In genomic region chr3:71414189-71414924, GRCh38 we compare ENCODE assay signal across 24 cellular contexts.
A peak's percentile ranks its signal among the peaks of the same experiment; 100 is the strongest.
DNase-seq lines count a peak whose midpoint lies in the region; ATAC-seq and TF ChIP-seq lines count a peak whose summit lies in the region.
"Had no signal": no experiment of that assay in that cellular context is flagged by ENCODE, and none has a peak within 500 bp of the region (broad histone marks: within the 10 kb centered on the region; RNA-seq: fewer than 3 reads in every experiment).

No MANE protein-coding gene starts in this region.

- POLR2A ChIA-PET in naive thymus-derived CD4-positive, alpha-beta T cell (lab: Charles Lee), result interaction anchor here (0.8 to 1.0 kb wide), 3 partner anchors 11 to 37 kb away, joined by 3 to 4 read pairs (median 3); no protein-coding TSS in a partner anchor

- no peak overlapping the region for H3K4me3 Mint-ChIP-seq in activated T-cell treated with anti-CD3 and anti-CD28 coated beads, Interleukin-2, amount 50 U/mL, for 24 hours
- H3K4me3 Mint-ChIP-seq in naive thymus-derived CD4-positive, alpha-beta T cell, result peak overlapping the region in 6 of 10 donors; percentile 23 to 82 (median 42)
- H3K4me3 Mint-ChIP-seq: CD14-positive monocyte; dendritic cell treated with granulocyte-macrophage colony-stimulating factor and Interleukin-4, amounts not matched to agents 40 ng/mL and 50 ng/mL, for 4 days had no signal

- no peaks in the 10 kb centered on the region for H3K9me3 ChIP-seq in RWPE2 (ENCODE audit: severe bottlenecking)
- no peaks in the 10 kb centered on the region for H3K9me3 ChIP-seq in naive thymus-derived CD4-positive, alpha-beta T cell (ENCODE audit: control insufficient read depth in 2 of 3, low read length in 3 of 3)
- H3K9me3 ChIP-seq: HAP-1, heart left ventricle, neutrophil, uterus had no signal

- no peaks in the 10 kb centered on the region for H3K36me3 ChIP-seq in RWPE2 (ENCODE audit: low read depth)
- no peaks in the 10 kb centered on the region for H3K36me3 ChIP-seq in naive thymus-derived CD4-positive, alpha-beta T cell (ENCODE audit: control insufficient read depth in 2 of 3, insufficient read depth in 3 of 3, low read length in 3 of 3)
- H3K36me3 ChIP-seq: HAP-1, heart left ventricle, neutrophil, uterus had no signal

- H3K27ac Mint-ChIP-seq in activated T-cell treated with anti-CD3 and anti-CD28 coated beads, Interleukin-2, amount 50 U/mL, for 24 hours, result peak overlapping the region; percentile 19
- peak overlapping the region in 8 of 9 donors; percentile 86 to 99 (median 94) for H3K27ac Mint-ChIP-seq in naive thymus-derived CD4-positive, alpha-beta T cell
- H3K27ac Mint-ChIP-seq: dendritic cell treated with granulocyte-macrophage colony-stimulating factor and Interleukin-4, amounts not matched to agents 40 ng/mL and 50 ng/mL, for 4 days had no signal

- peaks cover 20% of the 10 kb centered on the region for H3K4me1 ChIP-seq in RWPE2 (ENCODE audit: insufficient read depth, poor library complexity, severe bottlenecking)
- peaks cover 42 to 86% of the 10 kb centered on the region in 2 donors for H3K4me1 ChIP-seq in naive thymus-derived CD4-positive, alpha-beta T cell (ENCODE audit: control insufficient read depth in 2 of 2, insufficient read depth in 2 of 2, low read length in 2 of 2)
- H3K4me1 ChIP-seq: HAP-1, uterus had no signal

- no peaks in the 10 kb centered on the region for H3K27me3 ChIP-seq in RWPE2 (ENCODE audit: insufficient read depth, poor library complexity, severe bottlenecking)
- H3K27me3 ChIP-seq in naive thymus-derived CD4-positive, alpha-beta T cell (ENCODE audit: control insufficient read depth in 2 of 2, insufficient read depth in 2 of 2, low read length in 2 of 2), result no peaks in the 10 kb centered on the region
- H3K27me3 ChIP-seq: heart left ventricle, neutrophil, uterus had no signal

- H3K4me1 Mint-ChIP-seq in activated T-cell treated with anti-CD3 and anti-CD28 coated beads, Interleukin-2, amount 50 U/mL, for 24 hours (ENCODE audit: low read depth), result peaks cover 93% of the 10 kb centered on the region
- H3K4me1 Mint-ChIP-seq in naive thymus-derived CD4-positive, alpha-beta T cell, result peaks cover 28 to 98% (median 97%) of the 10 kb centered on the region in 7 donors

- H3K9me3 Mint-ChIP-seq in activated T-cell treated with anti-CD3 and anti-CD28 coated beads, Interleukin-2, amount 50 U/mL, for 24 hours, result no peaks in the 10 kb centered on the region
- no peaks in the 10 kb centered on the region for H3K9me3 Mint-ChIP-seq in naive thymus-derived CD4-positive, alpha-beta T cell
- H3K9me3 Mint-ChIP-seq: CD14-positive monocyte; dendritic cell treated with granulocyte-macrophage colony-stimulating factor and Interleukin-4, amounts not matched to agents 40 ng/mL and 50 ng/mL, for 4 days had no signal

- ATAC-seq in RWPE2 (ENCODE audit: low read depth), result peak; percentile 47
- no peak for ATAC-seq in naive thymus-derived CD4-positive, alpha-beta T cell
- ATAC-seq in GM21390 (IDR thresholded peaks at IDR 0.05; ENCODE audit: unreplicated experiment), result no peak
- no peak for ATAC-seq in HG03469 (IDR thresholded peaks at IDR 0.05; ENCODE audit: unreplicated experiment)
- ATAC-seq: stimulated activated naive CD8-positive, alpha-beta T cell treated with anti-CD3 and anti-CD28 coated beads, Interleukin-15, Interleukin-2, amounts not matched to agents 100 U/mL and 50 U/mL, for 24 hours had no signal

- H3K27me3 Mint-ChIP-seq in activated T-cell treated with anti-CD3 and anti-CD28 coated beads, Interleukin-2, amount 50 U/mL, for 24 hours, result no peaks in the 10 kb centered on the region
- H3K27me3 Mint-ChIP-seq in naive thymus-derived CD4-positive, alpha-beta T cell, result peaks cover 0 to 45% (median 0%) of the 10 kb centered on the region in 5 donors
- H3K27me3 Mint-ChIP-seq: dendritic cell treated with granulocyte-macrophage colony-stimulating factor and Interleukin-4, amounts not matched to agents 40 ng/mL and 50 ng/mL, for 4 days had no signal

- TF ChIP-seq CTCF in RWPE2 (IDR thresholded peaks at IDR 0.05; ENCODE audit: poor library complexity, severe bottlenecking), result no peak

- H3K27ac ChIP-seq in RWPE2 (ENCODE audit: poor library complexity, severe bottlenecking), result peak overlapping the region; percentile 57
- H3K27ac ChIP-seq in naive thymus-derived CD4-positive, alpha-beta T cell (ENCODE audit: low read depth, low read length), result peak overlapping the region; percentile 67
- H3K27ac ChIP-seq: heart left ventricle, neutrophil, uterus, VCaP had no signal

- CTCF ChIA-PET in naive thymus-derived CD4-positive, alpha-beta T cell (lab: Charles Lee), result interaction anchor here (1.2 kb wide), 1 partner anchor 16 kb away, joined by 4 read pairs; no protein-coding TSS in a partner anchor

- H3K4me3 ChIP-seq in RWPE2 (ENCODE audit: severe bottlenecking), result no peak overlapping the region
- no peak overlapping the region for H3K4me3 ChIP-seq in naive thymus-derived CD4-positive, alpha-beta T cell (ENCODE audit: low read length)
- H3K4me3 ChIP-seq: HAP-1, heart left ventricle, uterus had no signal

- intact Hi-C loops in naive thymus-derived CD4-positive, alpha-beta T cell (cut with micrococcal nuclease), result loop anchor here in 1 of 2 donors (2.0 kb wide), 1 partner anchor 42 kb away; no protein-coding TSS in a partner anchor

- no peaks in the 10 kb centered on the region for H3K36me3 Mint-ChIP-seq in activated T-cell treated with anti-CD3 and anti-CD28 coated beads, Interleukin-2, amount 50 U/mL, for 24 hours (ENCODE audit: low read depth)
- H3K36me3 Mint-ChIP-seq in naive thymus-derived CD4-positive, alpha-beta T cell, result peaks cover 6 to 27% (median 7%) of the 10 kb centered on the region in 5 donors

- DNase-seq in activated T-cell treated with anti-CD3 and anti-CD28 coated beads, Interleukin-2, amount 50 U/mL, for 24 hours, result no peak
- DNase-seq in activated T-cell treated with anti-CD3 and anti-CD28 coated beads, Interleukin-2, amount 50 U/mL, for 1 hour, result no peak
- DNase-seq in RWPE2 (ENCODE audit: low spot score) (no peak), dermis blood vessel endothelial cell (peak; percentile 41), KG1 (lab: John Stamatoyannopoulos, UW) (no peak)
- no peak for DNase-seq in naive thymus-derived CD4-positive, alpha-beta T cell
- DNase-seq: activated effector memory CD4-positive, alpha-beta T cell treated with Interleukin-2 at 50 U/mL for 16 hours; DND-41; mesendoderm; NCI-H1436 treated with DMSO at 0.1 percent for 48 hours; NCI-H2227 treated with DMSO at 0.1 percent for 48 hours; NK-92 treated with Interleukin-12 subunit alpha and Interleukin-12 subunit beta, amount 100 ng/mL, for 24 hours; retina; stimulated activated naive CD8-positive, alpha-beta T cell treated with anti-CD3 and anti-CD28 coated beads, Interleukin-15, Interleukin-2, amounts not matched to agents 100 U/mL and 50 U/mL, for 24 hours; SW 1271; uterus had no signal
